In the genomic region with DNA sequence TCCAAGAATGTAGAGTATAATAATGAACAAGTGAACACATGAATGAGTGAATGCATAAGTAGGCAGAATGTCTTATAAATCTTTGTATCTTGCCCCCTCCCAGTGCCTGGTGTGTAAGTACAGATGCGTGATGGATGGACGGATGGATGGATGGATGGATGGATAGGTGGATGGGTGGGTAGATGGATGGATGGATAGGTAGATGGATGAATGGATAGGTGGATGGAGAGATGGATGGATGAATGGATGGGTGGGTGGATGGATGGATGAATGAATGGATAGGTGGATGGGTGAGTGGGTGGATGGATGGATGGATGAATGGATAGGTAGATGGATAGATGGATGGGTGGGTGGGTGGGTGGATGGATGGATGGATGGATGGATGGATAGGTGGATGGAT, we compare ENCODE assay signal across 26 cellular contexts.
"Had no signal": no experiment of that assay in that cellular context is flagged by ENCODE, and none has a peak within 500 bp of the region (broad histone marks: within the 10 kb centered on the region; RNA-seq: fewer than 3 reads in every experiment).

No MANE protein-coding gene starts in this region.

- H3K27ac Mint-ChIP-seq: naive thymus-derived CD4-positive, alpha-beta T cell; nephron; neural progenitor cell; progenitor cell of endocrine pancreas; stimulated activated memory B cell treated with anti-CD40 and anti-IgM and Interleukin-4, amounts not matched to agents 10 μg/mL and 1 μg/mL and 100 μg/mL, for 72 hours; stimulated activated naive CD8-positive, alpha-beta T cell treated with anti-CD3 and anti-CD28 coated beads, Interleukin-15, amount 100 ng/mL, for 72 hours; type B pancreatic cell had no signal

- ATAC-seq: naive thymus-derived CD4-positive, alpha-beta T cell; psoas muscle; right cardiac atrium; right lobe of liver; stimulated activated memory B cell treated with anti-CD40 and anti-IgM and Interleukin-4, amounts not matched to agents 10 μg/mL and 1 μg/mL and 100 μg/mL, for 72 hours; stimulated activated naive CD8-positive, alpha-beta T cell treated with anti-CD3 and anti-CD28 coated beads, Interleukin-15, Interleukin-2, amounts not matched to agents 100 U/mL and 50 U/mL, for 24 hours; upper lobe of right lung had no signal

- H3K9me3 Mint-ChIP-seq: nephron had no signal

- H3K4me3 Mint-ChIP-seq: naive thymus-derived CD4-positive, alpha-beta T cell; nephron; neural progenitor cell; stimulated activated memory B cell treated with anti-CD40 and anti-IgM and Interleukin-4, amounts not matched to agents 10 μg/mL and 1 μg/mL and 100 μg/mL, for 72 hours; stimulated activated naive CD8-positive, alpha-beta T cell treated with anti-CD3 and anti-CD28 coated beads, Interleukin-15, amount 100 ng/mL, for 72 hours; type B pancreatic cell had no signal

- DNase-seq: naive thymus-derived CD4-positive, alpha-beta T cell; occipital lobe; ovary; posterior cingulate gyrus; psoas muscle; right cardiac atrium; right lobe of liver; sigmoid colon; small intestine; stimulated activated CD4-positive, alpha-beta T cell treated with anti-CD3 and anti-CD28 coated beads, Interleukin-15, amount 100 ng/mL, for 24 hours; stimulated activated CD4-positive, alpha-beta T cell treated with anti-CD3 and anti-CD28 coated beads, Interleukin-2, amount 100 ng/mL, for 24 hours; stimulated activated CD4-positive, alpha-beta T cell treated with anti-CD3 and anti-CD28 coated beads, Interleukin-2, amount 100 ng/mL, for 48 hours; stimulated activated CD4-positive, alpha-beta T cell treated with anti-CD3 and anti-CD28 coated beads, Interleukin-4, amount 100 ng/mL, for 4 hours; stimulated activated CD8-positive, alpha-beta memory T cell treated with anti-CD3 and anti-CD28 coated beads, Interleukin-4, amount 100 ng/mL, for 48 hours; stimulated activated naive CD4-positive, alpha-beta T cell; stimulated activated naive CD8-positive, alpha-beta T cell treated with anti-CD3 and anti-CD28 coated beads, Interleukin-15, amount 100 ng/mL, for 72 hours; stimulated activated naive CD8-positive, alpha-beta T cell treated with anti-CD3 and anti-CD28 coated beads, Interleukin-15, Interleukin-2, amounts not matched to agents 100 U/mL and 50 U/mL, for 24 hours; substantia nigra; testis; transverse colon; upper lobe of right lung had no signal

- H3K36me3 Mint-ChIP-seq: neural progenitor cell had no signal

- H3K27me3 Mint-ChIP-seq: progenitor cell of endocrine pancreas; stimulated activated memory B cell treated with anti-CD40 and anti-IgM and Interleukin-4, amounts not matched to agents 10 μg/mL and 1 μg/mL and 100 μg/mL, for 72 hours; type B pancreatic cell had no signal

- H3K4me1 Mint-ChIP-seq: naive thymus-derived CD4-positive, alpha-beta T cell had no signal

- FAIRE-seq: small intestine had no signal
